In the genomic region with DNA sequence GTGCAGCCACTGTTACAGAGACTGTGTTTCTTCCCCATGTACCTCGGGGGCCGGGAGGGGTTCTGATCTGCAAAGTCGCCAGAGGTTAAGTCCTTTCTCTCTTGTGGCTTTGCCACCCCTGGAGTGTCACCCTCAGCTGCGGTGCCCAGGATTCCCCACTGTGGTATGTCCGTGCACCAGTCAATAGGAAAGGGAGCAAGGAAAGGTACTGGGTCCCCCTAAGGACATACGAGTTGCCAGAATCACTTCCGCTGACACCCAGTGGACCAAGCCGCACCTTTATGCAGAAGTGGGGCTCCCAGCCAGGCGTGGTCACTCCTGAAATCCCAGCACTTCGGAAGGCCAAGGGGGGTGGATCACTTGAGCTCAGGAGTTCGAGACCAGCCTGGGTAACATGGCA, we compare ENCODE assay signal across 21 cellular contexts. TPM values are rescaled to one million over a fixed set of nuclear protein-coding genes. Genes with fewer than 3 reads are reported as not detected.
DNase-seq lines count a peak whose midpoint lies in the region; ATAC-seq and TF ChIP-seq lines count a peak whose summit lies in the region.
"Had no signal": no experiment of that assay in that cellular context is flagged by ENCODE, and none has a peak within 500 bp of the region (broad histone marks: within the 10 kb centered on the region; RNA-seq: fewer than 3 reads in every experiment).

No MANE protein-coding gene starts in this region.

- H3K27ac ChIP-seq in neural progenitor cell: no peak overlapping the region
- H3K27ac ChIP-seq: BLaER1, epithelial cell of prostate, heart right ventricle, prostate gland, suprapubic skin had no signal

- H3K4me2 ChIP-seq in neural progenitor cell: no peak overlapping the region

- H3K9me3 Mint-ChIP-seq in activated CD8-positive, alpha-beta memory T cell treated with anti-CD3 and anti-CD28 coated beads, Interleukin-2, amount 10 ng/mL, durations not matched to agents 7 days and 5 days (ENCODE audit: low read depth): no peaks in the 10 kb centered on the region
- H3K9me3 Mint-ChIP-seq in IgD-negative memory B cell (no peaks in the 10 kb centered on the region), neural progenitor cell (no peaks in the 10 kb centered on the region)
- H3K9me3 Mint-ChIP-seq in dendritic cell treated with granulocyte-macrophage colony-stimulating factor and Interleukin-4, amounts not matched to agents 40 ng/mL and 50 ng/mL, for 4 days: no peaks in the 10 kb centered on the region

- H3F3A ChIP-seq in neural progenitor cell (ENCODE audit: low read depth): no peaks in the 10 kb centered on the region

- H3K27ac Mint-ChIP-seq in activated CD8-positive, alpha-beta memory T cell treated with anti-CD3 and anti-CD28 coated beads, Interleukin-2, amount 10 ng/mL, durations not matched to agents 7 days and 5 days: no peak overlapping the region
- H3K27ac Mint-ChIP-seq in IgD-negative memory B cell (peak overlapping the region in 2 of 3 donors; percentile 10 to 62), neural progenitor cell (peak overlapping the region; percentile 84)
- H3K27ac Mint-ChIP-seq in dendritic cell treated with granulocyte-macrophage colony-stimulating factor and Interleukin-4, amounts not matched to agents 40 ng/mL and 50 ng/mL, for 4 days: peak overlapping the region; percentile 95

- H3K4me1 Mint-ChIP-seq in activated CD8-positive, alpha-beta memory T cell treated with anti-CD3 and anti-CD28 coated beads, Interleukin-2, amount 10 ng/mL, durations not matched to agents 7 days and 5 days: peaks cover 24% of the 10 kb centered on the region
- peaks cover 9 to 18% (median 11%) of the 10 kb centered on the region in 3 donors for H3K4me1 Mint-ChIP-seq in IgD-negative memory B cell
- H3K4me1 Mint-ChIP-seq in dendritic cell treated with granulocyte-macrophage colony-stimulating factor and Interleukin-4, amounts not matched to agents 40 ng/mL and 50 ng/mL, for 4 days (ENCODE audit: low read depth): peaks cover 50% of the 10 kb centered on the region
- H3K4me1 Mint-ChIP-seq in neural progenitor cell: peaks cover 36% of the 10 kb centered on the region

- intact Hi-C loops in dendritic cell treated with granulocyte-macrophage colony-stimulating factor and Interleukin-4, amounts not matched to agents 40 ng/mL and 50 ng/mL, for 4 days (cut with micrococcal nuclease): loop anchor here (5.0 kb wide), 1 partner anchor 44 kb away; a partner anchor contains a TSS

- H3K79me2 ChIP-seq in neural progenitor cell (ENCODE audit: low read depth): no peaks in the 10 kb centered on the region

- H3K4me3 ChIP-seq in neural progenitor cell: no peak overlapping the region
- H3K4me3 ChIP-seq: BLaER1, heart right ventricle, MG63, prostate gland, suprapubic skin had no signal

- H3K9me3 ChIP-seq in neural progenitor cell (ENCODE audit: low read depth): no peaks in the 10 kb centered on the region
- H3K9me3 ChIP-seq: BLaER1, heart right ventricle, MG63, prostate gland, SK-N-SH, suprapubic skin had no signal

- no peak for TF ChIP-seq CTCF in neural progenitor cell (IDR thresholded peaks at IDR 0.05)

- no peak overlapping the region for H3K9ac ChIP-seq in neural progenitor cell
- H3K9ac ChIP-seq: SK-N-SH had no signal

- H3K27me3 ChIP-seq in neural progenitor cell: peaks cover 14% of the 10 kb centered on the region
- H3K27me3 ChIP-seq: BLaER1, heart right ventricle, MG63, suprapubic skin had no signal

- no peak for DNase-seq in activated CD8-positive, alpha-beta memory T cell treated with anti-CD3 and anti-CD28 coated beads, Interleukin-2, amount 10 ng/mL, durations not matched to agents 7 days and 5 days
- no peak for DNase-seq in activated CD8-positive, alpha-beta memory T cell treated with anti-CD3 and anti-CD28 coated beads, Interleukin-2, amount 50 U/mL, for 48 hours
- DNase-seq in neural progenitor cell (ENCODE audit: low spot score): no peak
- DNase-seq in effector CD4-positive, alpha-beta T cell: no peak
- DNase-seq in EL: no peak
- DNase-seq: DMS 273 treated with DMSO at 0.1 percent for 48 hours; GOT3; heart right ventricle; IMR-90; NCI-H526 treated with DMSO at 0.1 percent for 48 hours; RPMI8226; stimulated activated CD4-positive, alpha-beta T cell treated with anti-CD3 and anti-CD28 coated beads, Interleukin-1b, Interleukin-23, amount 100 ng/mL, for 48 hours had no signal

- H2AFZ ChIP-seq in neural progenitor cell (replicated peaks): no peak overlapping the region

- ATAC-seq in activated CD8-positive, alpha-beta memory T cell treated with anti-CD3 and anti-CD28 coated beads, Interleukin-2, amount 10 ng/mL, durations not matched to agents 7 days and 5 days: no peak
- no peak for ATAC-seq in HG02885 (IDR thresholded peaks at IDR 0.05; ENCODE audit: poor library complexity, unreplicated experiment)
- ATAC-seq: heart right ventricle had no signal

- no peaks in the 10 kb centered on the region for H3K36me3 Mint-ChIP-seq in activated CD8-positive, alpha-beta memory T cell treated with anti-CD3 and anti-CD28 coated beads, Interleukin-2, amount 10 ng/mL, durations not matched to agents 7 days and 5 days
- H3K36me3 Mint-ChIP-seq in IgD-negative memory B cell (peaks cover 5% of the 10 kb centered on the region), neural progenitor cell (no peaks in the 10 kb centered on the region)
- peaks cover 72% of the 10 kb centered on the region for H3K36me3 Mint-ChIP-seq in dendritic cell treated with granulocyte-macrophage colony-stimulating factor and Interleukin-4, amounts not matched to agents 40 ng/mL and 50 ng/mL, for 4 days (ENCODE audit: low read depth)

- CTCF ChIA-PET in activated CD8-positive, alpha-beta memory T cell treated with anti-CD3 and anti-CD28 coated beads, Interleukin-2, amount 10 ng/mL, durations not matched to agents 7 days and 5 days (lab: Charles Lee): interaction anchor here (1.3 kb wide), 1 partner anchor 156 kb away, joined by 3 read pairs; no protein-coding TSS in a partner anchor

- no peaks in the 10 kb centered on the region for H4K20me1 ChIP-seq in neural progenitor cell (ENCODE audit: low read depth)
- H4K20me1 ChIP-seq: BLaER1 had no signal

- peaks cover 4% of the 10 kb centered on the region for H3K27me3 Mint-ChIP-seq in activated CD8-positive, alpha-beta memory T cell treated with anti-CD3 and anti-CD28 coated beads, Interleukin-2, amount 10 ng/mL, durations not matched to agents 7 days and 5 days
- no peaks in the 10 kb centered on the region for H3K27me3 Mint-ChIP-seq in IgD-negative memory B cell
- peaks cover 3% of the 10 kb centered on the region for H3K27me3 Mint-ChIP-seq in dendritic cell treated with granulocyte-macrophage colony-stimulating factor and Interleukin-4, amounts not matched to agents 40 ng/mL and 50 ng/mL, for 4 days
- H3K27me3 Mint-ChIP-seq in neural progenitor cell (ENCODE audit: insufficient read depth, low read depth): peaks cover 12% of the 10 kb centered on the region

- H3K4me1 ChIP-seq in neural progenitor cell: peaks cover 10% of the 10 kb centered on the region

- H3K36me3 ChIP-seq in neural progenitor cell: no peaks in the 10 kb centered on the region
- H3K36me3 ChIP-seq: MG63, prostate gland had no signal

- peak overlapping the region; percentile 9 for H3K4me3 Mint-ChIP-seq in activated CD8-positive, alpha-beta memory T cell treated with anti-CD3 and anti-CD28 coated beads, Interleukin-2, amount 10 ng/mL, durations not matched to agents 7 days and 5 days
- H3K4me3 Mint-ChIP-seq in IgD-negative memory B cell (peak overlapping the region in 2 of 4 donors; percentile 4 to 96), neural progenitor cell (peak overlapping the region; percentile 76)
- H3K4me3 Mint-ChIP-seq in dendritic cell treated with granulocyte-macrophage colony-stimulating factor and Interleukin-4, amounts not matched to agents 40 ng/mL and 50 ng/mL, for 4 days: no peak overlapping the region

RNA-seq across cellular contexts. Expression of a gene that starts 2.3 kb away (rescaled TPM):
- total RNA-seq in activated CD8-positive, alpha-beta memory T cell treated with anti-CD3 and anti-CD28 coated beads, Interleukin-2, amount 10 ng/mL, durations not matched to agents 7 days and 5 days: 10 to 100 TPM; 31.9 to 34.7 TPM
- 11.3 TPM for polyA plus RNA-seq in IgD-negative memory B cell
- total RNA-seq in neural progenitor cell (ENCODE audit: low replicate concordance): 15.2 and 78.3 TPM in 2 replicates

RNA-seq across cellular contexts. Expression of a gene that starts 43.2 kb away (rescaled TPM):
- 100 to 1,000 TPM; 145 to 161 TPM for total RNA-seq in activated CD8-positive, alpha-beta memory T cell treated with anti-CD3 and anti-CD28 coated beads, Interleukin-2, amount 10 ng/mL, durations not matched to agents 7 days and 5 days
- 71.0 TPM for polyA plus RNA-seq in IgD-negative memory B cell
- 89.3 and 102 TPM in 2 replicates for total RNA-seq in neural progenitor cell (ENCODE audit: low replicate concordance)
